In the genomic region with DNA sequence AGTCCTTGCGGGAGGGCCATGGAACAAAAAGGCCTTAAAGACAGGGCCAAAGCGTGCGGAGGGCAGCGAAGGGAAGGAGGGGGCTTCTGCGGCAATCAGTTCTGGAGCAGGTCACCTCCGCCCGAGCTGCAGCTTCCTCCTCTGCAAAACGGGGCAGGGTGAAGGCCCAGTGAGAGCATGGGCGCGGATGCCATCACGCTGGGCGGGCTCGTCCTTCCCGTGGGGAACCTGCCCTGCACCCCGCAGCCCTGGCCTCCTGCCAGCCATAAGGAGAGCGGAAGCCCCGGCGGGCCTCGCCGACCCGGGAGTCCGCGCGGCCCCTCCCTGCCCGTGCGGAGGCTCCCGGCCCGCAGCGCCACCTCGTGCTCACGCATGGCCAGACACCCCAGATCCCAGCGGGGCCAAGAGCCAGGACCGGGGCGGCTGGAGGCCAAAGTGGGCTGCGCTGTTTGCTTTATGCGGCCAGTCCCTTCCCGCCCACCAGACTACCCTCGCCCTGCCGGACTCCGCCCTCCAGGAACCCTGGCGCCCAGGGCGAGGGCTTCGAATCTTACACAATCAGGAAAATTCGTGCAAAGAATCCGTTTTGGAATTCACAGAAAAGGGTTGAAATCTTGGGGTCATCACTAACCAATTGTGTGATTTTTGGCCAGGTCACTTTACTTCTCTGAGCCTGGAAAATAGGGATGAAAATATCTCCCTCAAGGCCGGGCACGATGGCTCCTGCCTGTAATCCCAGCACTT, we compare ENCODE assay signal across 1 cellular context.
TF ChIP-seq lines count a peak whose summit lies in the region.

No MANE protein-coding gene starts in this region.

TF ChIP-seq in HepG2, 621 proteins besides CTCF, POLR2A, EP300 and RAD21 (continued from another document and continues in another):
- TF ChIP-seq ZNF619 (CRISPR knock-in tag; IDR thresholded peaks at IDR 0.05) (0 out of 2 replicates have a peak, but pooled peaks have one; percentile 50), ETS1 (CRISPR knock-in tag; IDR thresholded peaks at IDR 0.05) (no peak), MXD4 (CRISPR knock-in tag; IDR thresholded peaks at IDR 0.05) (peak; percentile 46; the same call in 1 of the 2 replicates), KAT2B (IDR thresholded peaks at IDR 0.05; ENCODE audit: borderline replicate concordance, low read depth, low read length) (no peak), MTF1 (CRISPR knock-in tag; IDR thresholded peaks at IDR 0.05) (no peak), CSRNP1 (CRISPR knock-in tag; IDR thresholded peaks at IDR 0.05) (0 out of 2 replicates have a peak, but pooled peaks have one; percentile 81), NFYB (CRISPR knock-in tag; IDR thresholded peaks at IDR 0.05) (no peak), HBP1 (CRISPR knock-in tag; IDR thresholded peaks at IDR 0.05; ENCODE audit: low read depth) (peak; percentile 33; the same call in 1 of the 2 replicates), RFX3 (CRISPR knock-in tag; IDR thresholded peaks at IDR 0.05) (no peak), TMF1 (CRISPR knock-in tag; IDR thresholded peaks at IDR 0.05; ENCODE audit: low read depth) (0 out of 2 replicates have a peak, but pooled peaks have one; percentile 31), ZFY (CRISPR knock-in tag; IDR thresholded peaks at IDR 0.05) (0 out of 2 replicates have a peak, but pooled peaks have one; percentile 44), POLR2AphosphoS5 (IDR thresholded peaks at IDR 0.05; ENCODE audit: low read depth, low read length) (no peak; the same call in 1 of the 2 replicates), ZMYM2 (CRISPR knock-in tag; IDR thresholded peaks at IDR 0.05) (no peak), ZNF562 (CRISPR knock-in tag; IDR thresholded peaks at IDR 0.05; ENCODE audit: borderline replicate concordance) (no peak), ETV6 (CRISPR knock-in tag; conservative IDR thresholded peaks at IDR 0.05) (0 out of 2 replicates have a peak, but pooled peaks have one; percentile 19), RARA (CRISPR knock-in tag; IDR thresholded peaks at IDR 0.05) (peak; percentile 54), ONECUT2 (CRISPR knock-in tag; IDR thresholded peaks at IDR 0.05) (no peak), ZNF776 (CRISPR knock-in tag; IDR thresholded peaks at IDR 0.05) (0 out of 2 replicates have a peak, but pooled peaks have one; percentile 70), MTA3 (CRISPR knock-in tag; IDR thresholded peaks at IDR 0.05) (no peak), PTBP1 (IDR thresholded peaks at IDR 0.05; ENCODE audit: low read depth, low read length, poor library complexity, severe bottlenecking) (no peak), ZNF567 (CRISPR knock-in tag; IDR thresholded peaks at IDR 0.05; ENCODE audit: borderline replicate concordance) (no peak), ZNF772 (CRISPR knock-in tag; IDR thresholded peaks at IDR 0.05) (no peak; the same call in 1 of the 2 replicates), ZNF382 (CRISPR knock-in tag; IDR thresholded peaks at IDR 0.05; ENCODE audit: borderline replicate concordance) (no peak), RBAK (CRISPR knock-in tag; IDR thresholded peaks at IDR 0.05) (no peak), SP1 (IDR thresholded peaks at IDR 0.05) (no peak), SP1 (CRISPR knock-in tag; IDR thresholded peaks at IDR 0.05) (0 out of 2 replicates have a peak, but pooled peaks have one; percentile 36), TAF15 (IDR thresholded peaks at IDR 0.05; ENCODE audit: low read depth, low read length, poor library complexity, severe bottlenecking) (no peak), ZNF547 (CRISPR knock-in tag; IDR thresholded peaks at IDR 0.05) (no peak), ASH2L (IDR thresholded peaks at IDR 0.05; ENCODE audit: insufficient read length, low read depth, low read length) (no peak), KDM2A (CRISPR knock-in tag; IDR thresholded peaks at IDR 0.05; ENCODE audit: borderline replicate concordance, low read depth) (peak; percentile 99), STAG1 (CRISPR knock-in tag; IDR thresholded peaks at IDR 0.05) (peak; percentile 94), ZSCAN29 (CRISPR knock-in tag; conservative IDR thresholded peaks at IDR 0.05) (peak; percentile 99), ZNF446 (CRISPR knock-in tag; IDR thresholded peaks at IDR 0.05) (no peak)
- TF ChIP-seq, protein P1, sequence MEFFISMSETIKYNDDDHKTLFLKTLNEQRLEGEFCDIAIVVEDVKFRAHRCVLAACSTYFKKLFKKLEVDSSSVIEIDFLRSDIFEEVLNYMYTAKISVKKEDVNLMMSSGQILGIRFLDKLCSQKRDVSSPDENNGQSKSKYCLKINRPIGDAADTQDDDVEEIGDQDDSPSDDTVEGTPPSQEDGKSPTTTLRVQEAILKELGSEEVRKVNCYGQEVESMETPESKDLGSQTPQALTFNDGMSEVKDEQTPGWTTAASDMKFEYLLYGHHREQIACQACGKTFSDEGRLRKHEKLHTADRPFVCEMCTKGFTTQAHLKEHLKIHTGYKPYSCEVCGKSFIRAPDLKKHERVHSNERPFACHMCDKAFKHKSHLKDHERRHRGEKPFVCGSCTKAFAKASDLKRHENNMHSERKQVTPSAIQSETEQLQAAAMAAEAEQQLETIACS (CRISPR knock-in tag; IDR thresholded peaks at IDR 0.05) = no peak
- TF ChIP-seq, protein P2, sequence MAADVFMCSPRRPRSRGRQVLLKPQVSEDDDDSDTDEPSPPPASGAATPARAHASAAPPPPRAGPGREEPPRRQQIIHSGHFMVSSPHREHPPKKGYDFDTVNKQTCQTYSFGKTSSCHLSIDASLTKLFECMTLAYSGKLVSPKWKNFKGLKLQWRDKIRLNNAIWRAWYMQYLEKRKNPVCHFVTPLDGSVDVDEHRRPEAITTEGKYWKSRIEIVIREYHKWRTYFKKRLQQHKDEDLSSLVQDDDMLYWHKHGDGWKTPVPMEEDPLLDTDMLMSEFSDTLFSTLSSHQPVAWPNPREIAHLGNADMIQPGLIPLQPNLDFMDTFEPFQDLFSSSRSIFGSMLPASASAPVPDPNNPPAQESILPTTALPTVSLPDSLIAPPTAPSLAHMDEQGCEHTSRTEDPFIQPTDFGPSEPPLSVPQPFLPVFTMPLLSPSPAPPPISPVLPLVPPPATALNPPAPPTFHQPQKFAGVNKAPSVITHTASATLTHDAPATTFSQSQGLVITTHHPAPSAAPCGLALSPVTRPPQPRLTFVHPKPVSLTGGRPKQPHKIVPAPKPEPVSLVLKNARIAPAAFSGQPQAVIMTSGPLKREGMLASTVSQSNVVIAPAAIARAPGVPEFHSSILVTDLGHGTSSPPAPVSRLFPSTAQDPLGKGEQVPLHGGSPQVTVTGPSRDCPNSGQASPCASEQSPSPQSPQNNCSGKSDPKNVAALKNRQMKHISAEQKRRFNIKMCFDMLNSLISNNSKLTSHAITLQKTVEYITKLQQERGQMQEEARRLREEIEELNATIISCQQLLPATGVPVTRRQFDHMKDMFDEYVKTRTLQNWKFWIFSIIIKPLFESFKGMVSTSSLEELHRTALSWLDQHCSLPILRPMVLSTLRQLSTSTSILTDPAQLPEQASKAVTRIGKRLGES (CRISPR knock-in tag; IDR thresholded peaks at IDR 0.05; ENCODE audit: borderline replicate concordance) = no peak
- TF ChIP-seq, protein P3, sequence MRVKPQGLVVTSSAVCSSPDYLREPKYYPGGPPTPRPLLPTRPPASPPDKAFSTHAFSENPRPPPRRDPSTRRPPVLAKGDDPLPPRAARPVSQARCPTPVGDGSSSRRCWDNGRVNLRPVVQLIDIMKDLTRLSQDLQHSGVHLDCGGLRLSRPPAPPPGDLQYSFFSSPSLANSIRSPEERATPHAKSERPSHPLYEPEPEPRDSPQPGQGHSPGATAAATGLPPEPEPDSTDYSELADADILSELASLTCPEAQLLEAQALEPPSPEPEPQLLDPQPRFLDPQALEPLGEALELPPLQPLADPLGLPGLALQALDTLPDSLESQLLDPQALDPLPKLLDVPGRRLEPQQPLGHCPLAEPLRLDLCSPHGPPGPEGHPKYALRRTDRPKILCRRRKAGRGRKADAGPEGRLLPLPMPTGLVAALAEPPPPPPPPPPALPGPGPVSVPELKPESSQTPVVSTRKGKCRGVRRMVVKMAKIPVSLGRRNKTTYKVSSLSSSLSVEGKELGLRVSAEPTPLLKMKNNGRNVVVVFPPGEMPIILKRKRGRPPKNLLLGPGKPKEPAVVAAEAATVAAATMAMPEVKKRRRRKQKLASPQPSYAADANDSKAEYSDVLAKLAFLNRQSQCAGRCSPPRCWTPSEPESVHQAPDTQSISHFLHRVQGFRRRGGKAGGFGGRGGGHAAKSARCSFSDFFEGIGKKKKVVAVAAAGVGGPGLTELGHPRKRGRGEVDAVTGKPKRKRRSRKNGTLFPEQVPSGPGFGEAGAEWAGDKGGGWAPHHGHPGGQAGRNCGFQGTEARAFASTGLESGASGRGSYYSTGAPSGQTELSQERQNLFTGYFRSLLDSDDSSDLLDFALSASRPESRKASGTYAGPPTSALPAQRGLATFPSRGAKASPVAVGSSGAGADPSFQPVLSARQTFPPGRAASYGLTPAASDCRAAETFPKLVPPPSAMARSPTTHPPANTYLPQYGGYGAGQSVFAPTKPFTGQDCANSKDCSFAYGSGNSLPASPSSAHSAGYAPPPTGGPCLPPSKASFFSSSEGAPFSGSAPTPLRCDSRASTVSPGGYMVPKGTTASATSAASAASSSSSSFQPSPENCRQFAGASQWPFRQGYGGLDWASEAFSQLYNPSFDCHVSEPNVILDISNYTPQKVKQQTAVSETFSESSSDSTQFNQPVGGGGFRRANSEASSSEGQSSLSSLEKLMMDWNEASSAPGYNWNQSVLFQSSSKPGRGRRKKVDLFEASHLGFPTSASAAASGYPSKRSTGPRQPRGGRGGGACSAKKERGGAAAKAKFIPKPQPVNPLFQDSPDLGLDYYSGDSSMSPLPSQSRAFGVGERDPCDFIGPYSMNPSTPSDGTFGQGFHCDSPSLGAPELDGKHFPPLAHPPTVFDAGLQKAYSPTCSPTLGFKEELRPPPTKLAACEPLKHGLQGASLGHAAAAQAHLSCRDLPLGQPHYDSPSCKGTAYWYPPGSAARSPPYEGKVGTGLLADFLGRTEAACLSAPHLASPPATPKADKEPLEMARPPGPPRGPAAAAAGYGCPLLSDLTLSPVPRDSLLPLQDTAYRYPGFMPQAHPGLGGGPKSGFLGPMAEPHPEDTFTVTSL (CRISPR knock-in tag; IDR thresholded peaks at IDR 0.05; ENCODE audit: borderline replicate concordance) = peak; percentile 55; the same call in 1 of the 2 replicates
- TF ChIP-seq, protein P4, sequence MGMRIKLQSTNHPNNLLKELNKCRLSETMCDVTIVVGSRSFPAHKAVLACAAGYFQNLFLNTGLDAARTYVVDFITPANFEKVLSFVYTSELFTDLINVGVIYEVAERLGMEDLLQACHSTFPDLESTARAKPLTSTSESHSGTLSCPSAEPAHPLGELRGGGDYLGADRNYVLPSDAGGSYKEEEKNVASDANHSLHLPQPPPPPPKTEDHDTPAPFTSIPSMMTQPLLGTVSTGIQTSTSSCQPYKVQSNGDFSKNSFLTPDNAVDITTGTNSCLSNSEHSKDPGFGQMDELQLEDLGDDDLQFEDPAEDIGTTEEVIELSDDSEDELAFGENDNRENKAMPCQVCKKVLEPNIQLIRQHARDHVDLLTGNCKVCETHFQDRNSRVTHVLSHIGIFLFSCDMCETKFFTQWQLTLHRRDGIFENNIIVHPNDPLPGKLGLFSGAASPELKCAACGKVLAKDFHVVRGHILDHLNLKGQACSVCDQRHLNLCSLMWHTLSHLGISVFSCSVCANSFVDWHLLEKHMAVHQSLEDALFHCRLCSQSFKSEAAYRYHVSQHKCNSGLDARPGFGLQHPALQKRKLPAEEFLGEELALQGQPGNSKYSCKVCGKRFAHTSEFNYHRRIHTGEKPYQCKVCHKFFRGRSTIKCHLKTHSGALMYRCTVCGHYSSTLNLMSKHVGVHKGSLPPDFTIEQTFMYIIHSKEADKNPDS (CRISPR knock-in tag; IDR thresholded peaks at IDR 0.05) = 0 out of 2 replicates have a peak, but pooled peaks have one; percentile 36
- TF ChIP-seq, protein P5, sequence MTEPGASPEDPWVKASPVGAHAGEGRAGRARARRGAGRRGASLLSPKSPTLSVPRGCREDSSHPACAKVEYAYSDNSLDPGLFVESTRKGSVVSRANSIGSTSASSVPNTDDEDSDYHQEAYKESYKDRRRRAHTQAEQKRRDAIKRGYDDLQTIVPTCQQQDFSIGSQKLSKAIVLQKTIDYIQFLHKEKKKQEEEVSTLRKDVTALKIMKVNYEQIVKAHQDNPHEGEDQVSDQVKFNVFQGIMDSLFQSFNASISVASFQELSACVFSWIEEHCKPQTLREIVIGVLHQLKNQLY (CRISPR knock-in tag; IDR thresholded peaks at IDR 0.05) = peak; percentile 35; the same call in 1 of the 2 replicates
